8 cellular contexts compared by ENCODE assay signal in the genomic region with DNA sequence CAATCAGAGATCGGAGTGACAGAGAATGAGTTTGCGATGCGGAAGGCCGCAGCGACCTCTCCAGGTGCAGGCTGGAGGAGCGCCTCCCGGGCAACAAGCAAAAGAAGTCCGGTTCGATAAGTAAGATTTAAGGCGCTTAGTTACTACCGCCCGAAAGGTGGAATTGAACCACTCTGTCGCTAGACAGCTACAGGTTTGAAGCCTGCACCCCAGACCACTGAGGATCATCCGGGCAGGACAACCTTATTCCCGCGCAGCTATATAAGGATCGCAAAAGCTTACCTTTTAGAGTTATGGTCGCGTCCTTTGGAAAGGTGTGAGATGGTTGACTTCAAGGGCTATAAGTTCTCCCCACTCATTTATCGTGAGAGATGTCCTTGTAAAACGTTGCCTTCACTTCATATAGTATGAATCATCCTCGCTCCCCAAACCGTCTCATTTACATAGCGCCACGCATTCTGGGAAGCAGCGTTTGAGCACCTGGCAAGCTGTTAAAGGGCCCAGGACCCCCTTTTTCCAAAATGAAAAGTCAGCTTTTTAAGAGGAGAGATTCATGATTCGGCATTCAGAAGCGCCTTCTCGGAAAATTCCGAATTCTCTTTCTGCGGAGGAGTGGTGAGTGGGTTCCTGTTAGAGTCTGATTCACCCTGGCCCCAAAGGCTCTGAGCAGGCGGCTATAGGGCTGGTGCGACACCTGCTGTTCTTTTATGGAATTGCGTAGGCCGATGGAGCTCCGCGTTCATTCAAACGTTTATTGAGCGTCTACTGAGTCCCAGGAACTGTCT. TPM values are rescaled to one million over a fixed set of nuclear protein-coding genes. Genes with fewer than 3 reads are reported as not detected.
DNase-seq lines count a peak whose midpoint lies in the region; ATAC-seq and TF ChIP-seq lines count a peak whose summit lies in the region.

No MANE protein-coding gene starts in this region.

- H3K27ac ChIP-seq in esophagus muscularis mucosa (replicated peaks in 1 of 4), result peak overlapping the region; percentile 91 to 92 (median 92)

- no peaks in the 10 kb centered on the region for H3K27me3 ChIP-seq in esophagus muscularis mucosa

- H3K27ac Mint-ChIP-seq in IgD-negative memory B cell (peak overlapping the region; percentile 99 to 100 (median 99)), naive B cell (peak overlapping the region; percentile 94 to 100 (median 99))
- peak overlapping the region; percentile 99 for H3K27ac Mint-ChIP-seq in stimulated activated effector memory CD8-positive, alpha-beta T cell treated with anti-CD3 and anti-CD28 coated beads, Interleukin-12 subunit alpha, Interleukin-12 subunit beta, amount 100 ng/mL, for 72 hours

- H3K4me1 Mint-ChIP-seq in IgD-negative memory B cell (peaks cover 10 to 27% (median 18%) of the 10 kb centered on the region in 3 donors), naive B cell (peaks cover 34 to 45% (median 44%) of the 10 kb centered on the region in 3 donors)
- peaks cover 34% of the 10 kb centered on the region for H3K4me1 Mint-ChIP-seq in activated T-cell treated with anti-CD3 and anti-CD28 coated beads, Interleukin-2, amount 50 U/mL, for 4 hours (ENCODE audit: low read depth)
- peaks cover 58% of the 10 kb centered on the region for H3K4me1 Mint-ChIP-seq in stimulated activated effector memory CD8-positive, alpha-beta T cell treated with anti-CD3 and anti-CD28 coated beads, Interleukin-12 subunit alpha, Interleukin-12 subunit beta, amount 100 ng/mL, for 72 hours

- DNase-seq in DMS153 treated with DMSO at 0.1 percent for 48 hours (lab: John Stamatoyannopoulos, UW; ENCODE audit: unreplicated experiment) (peak; percentile 85), OCI-M2 (lab: John Stamatoyannopoulos, UW; ENCODE audit: unreplicated experiment) (peak; percentile 96), esophagus muscularis mucosa (ENCODE audit: extremely low spot score) (peak; percentile 96), naive B cell (peak; percentile 89)
- peak; percentile 90 for DNase-seq in activated T-cell treated with anti-CD3 and anti-CD28 coated beads, Interleukin-2, amount 50 U/mL, for 4 hours
- DNase-seq in stimulated activated effector memory CD8-positive, alpha-beta T cell treated with anti-CD3 and anti-CD28 coated beads, Interleukin-12 subunit alpha, Interleukin-12 subunit beta, amount 100 ng/mL, for 72 hours (ENCODE audit: low spot score in 2 of 2), result peak; percentile 90 to 98

- H3K4me3 Mint-ChIP-seq in IgD-negative memory B cell (peak overlapping the region; percentile 86 to 96 (median 95)), naive B cell (peak overlapping the region; percentile 56 to 99 (median 94))
- peak overlapping the region; percentile 75 for H3K4me3 Mint-ChIP-seq in activated T-cell treated with anti-CD3 and anti-CD28 coated beads, Interleukin-2, amount 50 U/mL, for 4 hours
- H3K4me3 Mint-ChIP-seq in stimulated activated effector memory CD8-positive, alpha-beta T cell treated with anti-CD3 and anti-CD28 coated beads, Interleukin-12 subunit alpha, Interleukin-12 subunit beta, amount 100 ng/mL, for 72 hours, result peak overlapping the region; percentile 65

- peak; percentile 51 for ATAC-seq in GM21526 (IDR thresholded peaks at IDR 0.05; ENCODE audit: low FRiP score, unreplicated experiment)
- peak; percentile 76 to 80 for ATAC-seq in activated T-cell treated with anti-CD3 and anti-CD28 coated beads, Interleukin-2, amount 50 U/mL, for 4 hours
- peak; percentile 64 to 66 for ATAC-seq in naive B cell (ENCODE audit: low read depth in 2 of 2)
- ATAC-seq in stimulated activated effector memory CD8-positive, alpha-beta T cell treated with anti-CD3 and anti-CD28 coated beads, Interleukin-12 subunit alpha, Interleukin-12 subunit beta, amount 100 ng/mL, for 72 hours, result peak; percentile 85

- no peaks in the 10 kb centered on the region for H3K9me3 ChIP-seq in esophagus muscularis mucosa

- intact Hi-C loops in esophagus muscularis mucosa (cut with DNase I), result loop anchor here (2.0 kb wide), 2 partner anchors 40 to 50 kb away; no protein-coding TSS in a partner anchor

- no peaks in the 10 kb centered on the region for H3K36me3 Mint-ChIP-seq in IgD-negative memory B cell
- H3K36me3 Mint-ChIP-seq in activated T-cell treated with anti-CD3 and anti-CD28 coated beads, Interleukin-2, amount 50 U/mL, for 4 hours (ENCODE audit: insufficient read depth), result peaks cover 2% of the 10 kb centered on the region
- H3K36me3 Mint-ChIP-seq in naive B cell, result peaks cover 0 to 9% of the 10 kb centered on the region in 2 donors
- H3K36me3 Mint-ChIP-seq in stimulated activated effector memory CD8-positive, alpha-beta T cell treated with anti-CD3 and anti-CD28 coated beads, Interleukin-12 subunit alpha, Interleukin-12 subunit beta, amount 100 ng/mL, for 72 hours, result peaks cover 32% of the 10 kb centered on the region

- no peaks in the 10 kb centered on the region for H3K36me3 ChIP-seq in esophagus muscularis mucosa

- H3K27me3 Mint-ChIP-seq in IgD-negative memory B cell, result peaks cover 16% of the 10 kb centered on the region
- no peaks in the 10 kb centered on the region for H3K27me3 Mint-ChIP-seq in activated T-cell treated with anti-CD3 and anti-CD28 coated beads, Interleukin-2, amount 50 U/mL, for 4 hours (ENCODE audit: low read depth)
- peaks cover 19 to 25% (median 22%) of the 10 kb centered on the region in 3 donors for H3K27me3 Mint-ChIP-seq in naive B cell

- H3K9me3 Mint-ChIP-seq in IgD-negative memory B cell (peaks cover 0 to 2% (median 0%) of the 10 kb centered on the region in 3 donors), naive B cell (peaks cover 0 to 8% (median 0%) of the 10 kb centered on the region in 7 donors)
- no peaks in the 10 kb centered on the region for H3K9me3 Mint-ChIP-seq in activated T-cell treated with anti-CD3 and anti-CD28 coated beads, Interleukin-2, amount 50 U/mL, for 4 hours
- no peaks in the 10 kb centered on the region for H3K9me3 Mint-ChIP-seq in stimulated activated effector memory CD8-positive, alpha-beta T cell treated with anti-CD3 and anti-CD28 coated beads, Interleukin-12 subunit alpha, Interleukin-12 subunit beta, amount 100 ng/mL, for 72 hours

- WGBS in esophagus muscularis mucosa, result 2% methylated on average over 30 of the region's 39 CpGs

- TF ChIP-seq POLR2A in esophagus muscularis mucosa (IDR thresholded peaks at IDR 0.05; ENCODE audit: low read depth), result no peak

- TF ChIP-seq CTCF in esophagus muscularis mucosa (IDR thresholded peaks at IDR 0.05), result peak; percentile 97 to 100 (median 97)

- peak overlapping the region; percentile 51 to 67 (median 52) for H3K4me3 ChIP-seq in esophagus muscularis mucosa

- peaks cover 10 to 16% (median 14%) of the 10 kb centered on the region in 4 donors for H3K4me1 ChIP-seq in esophagus muscularis mucosa

- TF ChIP-seq EP300 in esophagus muscularis mucosa (IDR thresholded peaks at IDR 0.05), result no peak

RNA-seq across cellular contexts. Expression of a gene that starts 10.8 kb away (rescaled TPM):
- 48.1 TPM for polyA plus RNA-seq in IgD-negative memory B cell
- 10 to 100 TPM; 10.5 to 13.4 (median 13.2) TPM for total RNA-seq in activated T-cell treated with anti-CD3 and anti-CD28 coated beads, Interleukin-2, amount 50 U/mL, for 4 hours
- total RNA-seq in esophagus muscularis mucosa, result 10 to 100 TPM in 2 of 4 donors, 1 to 10 TPM in 2; 2.2 to 25.2 (median 6.9) TPM
- 100 to 1,000 TPM in 1 of 6 donors, 10 to 100 TPM in 5; 26.6 to 110 (median 82.1) TPM for polyA plus RNA-seq in naive B cell (ENCODE audit: low read depth in 6 of 6)

RNA-seq across cellular contexts. Expression of a gene that starts 18.2 kb away (rescaled TPM):
- polyA plus RNA-seq in IgD-negative memory B cell, result 0.71 TPM
- total RNA-seq in activated T-cell treated with anti-CD3 and anti-CD28 coated beads, Interleukin-2, amount 50 U/mL, for 4 hours, result 1 to 10 TPM in 2 of 3 donors, under 1 TPM in 1; 0.83 to 1.5 (median 1.5) TPM
- total RNA-seq in esophagus muscularis mucosa, result 10 to 100 TPM in 3 of 4 donors, 1 to 10 TPM in 1; 7.0 to 23.6 (median 17.2) TPM
- under 1 TPM in 3 of 6 donors, not detected in 3; 0.28 to 0.58 (median 0.47) TPM for polyA plus RNA-seq in naive B cell (ENCODE audit: low read depth in 6 of 6)

RNA-seq across cellular contexts. Expression of a gene that starts 19.6 kb away (rescaled TPM):
- polyA plus RNA-seq in IgD-negative memory B cell (4.0 TPM), naive B cell (ENCODE audit: low read depth in 6 of 6) (1 to 10 TPM; 1.6 to 3.4 (median 2.4) TPM)
- total RNA-seq in activated T-cell treated with anti-CD3 and anti-CD28 coated beads, Interleukin-2, amount 50 U/mL, for 4 hours, result 1 to 10 TPM; 1.1 to 1.4 (median 1.3) TPM
- total RNA-seq in esophagus muscularis mucosa, result 1 to 10 TPM; 1.6 to 3.8 (median 3.0) TPM

RNA-seq across cellular contexts. Expression of a gene that starts 28.6 kb away (rescaled TPM):
- polyA plus RNA-seq in IgD-negative memory B cell (111 TPM), naive B cell (ENCODE audit: low read depth in 6 of 6) (10 to 100 TPM; 51.5 to 87.2 (median 64.3) TPM)
- total RNA-seq in activated T-cell treated with anti-CD3 and anti-CD28 coated beads, Interleukin-2, amount 50 U/mL, for 4 hours, result 100 to 1,000 TPM; 135 to 164 (median 157) TPM
- 100 to 1,000 TPM; 172 to 321 (median 210) TPM for total RNA-seq in esophagus muscularis mucosa

RNA-seq across cellular contexts. Expression of a gene that starts 54.9 kb away (rescaled TPM):
- polyA plus RNA-seq in IgD-negative memory B cell (50.2 TPM), naive B cell (ENCODE audit: low read depth in 6 of 6) (10 to 100 TPM; 40.0 to 91.4 (median 46.2) TPM)
- 10 to 100 TPM; 68.0 to 86.2 (median 85.7) TPM for total RNA-seq in activated T-cell treated with anti-CD3 and anti-CD28 coated beads, Interleukin-2, amount 50 U/mL, for 4 hours
- total RNA-seq in esophagus muscularis mucosa, result 100 to 1,000 TPM in 1 of 4 donors, 10 to 100 TPM in 3; 62.8 to 102 (median 69.3) TPM

Comparison
In these comparisons a context has a peak if more than half of its experiments do, and no peak if none do; other contexts are left out.
1. Peak in every context shown above with its lines: DNase-seq, ATAC-seq, H3K4me3 ChIP-seq and H3K27ac ChIP-seq.